Comparison of ENCODE assay signal across 10 cellular contexts in genomic region chr5:102666164-102666951, GRCh38.
DNase-seq lines count a peak whose midpoint lies in the region; ATAC-seq and TF ChIP-seq lines count a peak whose summit lies in the region.
"Had no signal": no experiment of that assay in that cellular context is flagged by ENCODE, and none has a peak within 500 bp of the region (broad histone marks: within the 10 kb centered on the region; RNA-seq: fewer than 3 reads in every experiment).

No MANE protein-coding gene starts in this region.

- no peak overlapping the region for H3K4me3 Mint-ChIP-seq in nephron progenitor cell

- TF ChIP-seq CTCF in BE2C (IDR thresholded peaks at IDR 0.05; ENCODE audit: low read depth, low read length) (no peak), nephron progenitor cell (IDR thresholded peaks at IDR 0.05) (no peak)

- peaks cover 20% of the 10 kb centered on the region for H3K36me3 Mint-ChIP-seq in nephron progenitor cell (ENCODE audit: low read depth)

- no peaks in the 10 kb centered on the region for H3K27me3 ChIP-seq in BE2C

- peaks cover 14% of the 10 kb centered on the region for H3K9me3 Mint-ChIP-seq in nephron progenitor cell

- H3K4me3 ChIP-seq in BE2C (ENCODE audit: low read depth, low read length) = no peak overlapping the region
- H3K4me3 ChIP-seq: prostate gland had no signal

- H3K36me3 ChIP-seq in BE2C = no peaks in the 10 kb centered on the region
- H3K36me3 ChIP-seq: prostate gland had no signal

- no peaks in the 10 kb centered on the region for H3K27me3 Mint-ChIP-seq in nephron progenitor cell (ENCODE audit: low read depth, poor library complexity)

- no peak for ATAC-seq in GM19351 (IDR thresholded peaks at IDR 0.05; ENCODE audit: unreplicated experiment)
- ATAC-seq: left lobe of liver had no signal

- peaks cover 22% of the 10 kb centered on the region for H3K4me1 Mint-ChIP-seq in nephron progenitor cell

- peaks cover 19% of the 10 kb centered on the region for H3K4me1 ChIP-seq in BE2C
- H3K4me1 ChIP-seq: prostate gland had no signal

- H3K9me3 ChIP-seq in BE2C = no peaks in the 10 kb centered on the region; the same call in 1 of the 2 replicates
- H3K9me3 ChIP-seq: prostate gland had no signal

- DNase-seq in BE2C = peak; percentile 64
- peak; percentile 28 for DNase-seq in NCI-H1092 (lab: John Stamatoyannopoulos, UW)
- DNase-seq in NCI-H82 treated with DMSO at 0.1 percent for 48 hours (lab: John Stamatoyannopoulos, UW; ENCODE audit: unreplicated experiment) = peak; percentile 88
- DNase-seq in inferior parietal cortex (ENCODE audit: extremely low spot score) = peak; percentile 38
- no peak for DNase-seq in nephron progenitor cell
- DNase-seq in foreskin melanocyte = no peak
- DNase-seq in SIG-M5 treated with dmso at 0.1 percent for 504 hours (lab: John Stamatoyannopoulos, UW; ENCODE audit: unreplicated experiment) = no peak

- no peak overlapping the region for H3K27ac Mint-ChIP-seq in nephron progenitor cell

Comparison
In these comparisons a context has a peak if more than half of its experiments do, and no peak if none do; other contexts are left out.
1. DNase-seq: peak in BE2C (single experiment), NCI-H1092 (single experiment), NCI-H82 treated with DMSO at 0.1 percent for 48 hours (single experiment) and inferior parietal cortex (single experiment); none in nephron progenitor cell (single experiment), foreskin melanocyte (single experiment) and SIG-M5 treated with dmso at 0.1 percent for 504 hours (single experiment).